15 cellular contexts compared by ENCODE assay signal in the genomic region with DNA sequence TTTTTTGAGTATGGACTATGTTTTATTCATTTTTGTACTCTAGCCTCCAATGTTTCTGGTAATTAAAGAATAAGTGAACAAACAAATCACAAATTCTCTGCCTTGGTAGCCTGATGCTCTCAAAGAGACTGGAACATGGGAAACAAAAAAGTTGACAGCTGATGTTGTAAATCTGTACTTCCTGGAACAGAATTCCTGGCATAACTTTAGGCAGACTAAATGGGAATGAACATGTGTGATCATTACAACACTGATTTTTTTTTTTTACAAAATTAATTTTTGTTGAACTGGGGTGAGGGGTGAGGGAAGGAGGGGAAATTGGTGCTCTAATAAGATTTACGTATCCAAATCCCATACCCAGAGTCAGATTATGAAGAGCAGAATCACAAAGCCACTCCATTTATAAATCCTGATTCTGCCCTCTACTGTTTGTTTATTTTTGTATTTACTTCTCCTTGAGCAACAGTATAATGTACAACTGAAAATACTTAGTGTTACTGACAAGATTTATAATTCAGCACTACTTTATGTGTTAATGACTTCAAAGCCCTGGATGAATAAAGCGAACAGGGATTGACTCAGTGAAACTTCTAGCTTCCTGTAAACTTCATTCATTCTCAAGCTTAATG.
DNase-seq lines count a peak whose midpoint lies in the region; ATAC-seq and TF ChIP-seq lines count a peak whose summit lies in the region.
"Had no signal": no experiment of that assay in that cellular context is flagged by ENCODE, and none has a peak within 500 bp of the region (broad histone marks: within the 10 kb centered on the region; RNA-seq: fewer than 3 reads in every experiment).

No MANE protein-coding gene starts in this region.

- no peak overlapping the region for H2AK5ac ChIP-seq in neuronal stem cell (ENCODE audit: low read depth, low read length)

- peaks cover 7 to 38% of the 10 kb centered on the region in 2 experiments for H3K4me1 ChIP-seq in SK-N-SH (ENCODE audit: control insufficient read depth in 1 of 2, insufficient read depth in 2 of 2, low read depth in 1 of 2, low read length in 1 of 2)
- peaks cover 19% of the 10 kb centered on the region for H3K4me1 ChIP-seq in fibroblast of lung (ENCODE audit: control insufficient read depth, extremely low read depth, insufficient read depth, low read length)
- H3K4me1 ChIP-seq in neuronal stem cell (ENCODE audit: control insufficient read depth in 2 of 2, insufficient read depth in 1 of 2, low read depth in 1 of 2, low read length in 2 of 2) = no peaks in the 10 kb centered on the region
- H3K4me1 ChIP-seq: stomach had no signal

- H3K9me2 ChIP-seq in SK-N-SH = no peaks in the 10 kb centered on the region

- no peaks in the 10 kb centered on the region for H3K9me3 Mint-ChIP-seq in progenitor cell of endocrine pancreas (ENCODE audit: low read depth)
- H3K9me3 Mint-ChIP-seq: activated CD8-positive, alpha-beta T cell treated with anti-CD3 and anti-CD28 coated beads for 36 hours; CD4-positive, alpha-beta T cell had no signal

- no peak overlapping the region for H2BK12ac ChIP-seq in neuronal stem cell (ENCODE audit: low read length)

- no peak overlapping the region for H4K91ac ChIP-seq in neuronal stem cell (ENCODE audit: low read depth, low read length, poor library complexity)

- H3K4me1 Mint-ChIP-seq in progenitor cell of endocrine pancreas (ENCODE audit: low read depth) = peaks cover 6% of the 10 kb centered on the region

- no peaks in the 10 kb centered on the region for H3K36me3 Mint-ChIP-seq in progenitor cell of endocrine pancreas (ENCODE audit: insufficient read depth)

- H3K14ac ChIP-seq in neuronal stem cell (ENCODE audit: low read length) = no peak overlapping the region

- no peaks in the 10 kb centered on the region for H3K27me3 Mint-ChIP-seq in progenitor cell of endocrine pancreas

- H3K79me2 ChIP-seq in SK-N-SH (ENCODE audit: insufficient read depth) (peaks cover 71% of the 10 kb centered on the region), fibroblast of lung (ENCODE audit: control insufficient read depth, insufficient read depth, low read length) (no peaks in the 10 kb centered on the region)

- H2BK120ac ChIP-seq in neuronal stem cell (ENCODE audit: low read depth, low read length) = no peak overlapping the region

- DNase-seq in GM04504 (ENCODE audit: low read depth) (peak; percentile 36), SK-N-SH (no peak), fibroblast of lung (ENCODE audit: low read depth in 2 of 2) (peak; percentile 47 to 69), progenitor cell of endocrine pancreas (ENCODE audit: low spot score, unreplicated experiment) (no peak), neuronal stem cell (ENCODE audit: low spot score) (no peak)
- DNase-seq: activated CD8-positive, alpha-beta T cell treated with anti-CD3 and anti-CD28 coated beads for 36 hours; activated effector memory CD4-positive, alpha-beta T cell treated with Interleukin-2 at 50 U/mL for 16 hours; CD4-positive, alpha-beta T cell; NCI-H1105; right cardiac atrium; stomach had no signal

- 0 out of 2 replicates have a peak overlapping the region, but pooled peaks have one; percentile 11 for H3K9ac ChIP-seq in SK-N-SH
- H3K9ac ChIP-seq in fibroblast of lung (ENCODE audit: insufficient read depth, low read length) = no peak overlapping the region
- H3K9ac ChIP-seq in neuronal stem cell (ENCODE audit: low read depth, low read length, poor library complexity) = no peak overlapping the region

- no peak overlapping the region for H3K18ac ChIP-seq in neuronal stem cell (ENCODE audit: low read length)

- H4K20me1 ChIP-seq in SK-N-SH (ENCODE audit: insufficient read depth) (no peaks in the 10 kb centered on the region), fibroblast of lung (ENCODE audit: control insufficient read depth, extremely low read depth, insufficient read depth, low read length) (no peaks in the 10 kb centered on the region)

- H3K79me1 ChIP-seq in neuronal stem cell (ENCODE audit: low read depth, low read length) = no peaks in the 10 kb centered on the region

- no peak for TF ChIP-seq EP300 in SK-N-SH (IDR thresholded peaks at IDR 0.05; ENCODE audit: borderline replicate concordance in 1 of 2, low read depth in 1 of 2, low read length in 1 of 2)

- H3K4me3 Mint-ChIP-seq in progenitor cell of endocrine pancreas (ENCODE audit: low read depth) = no peak overlapping the region
- H3K4me3 Mint-ChIP-seq: activated CD8-positive, alpha-beta T cell treated with anti-CD3 and anti-CD28 coated beads for 36 hours; CD4-positive, alpha-beta T cell had no signal

- H3F3A ChIP-seq in SK-N-SH (replicated peaks; ENCODE audit: insufficient read depth) = peaks cover 24% of the 10 kb centered on the region

- no peaks in the 10 kb centered on the region for H3K27me3 ChIP-seq in SK-N-SH (ENCODE audit: insufficient read depth)
- no peaks in the 10 kb centered on the region for H3K27me3 ChIP-seq in fibroblast of lung (ENCODE audit: control insufficient read depth, insufficient read depth, low read length)
- H3K27me3 ChIP-seq in neuronal stem cell (ENCODE audit: control insufficient read depth in 3 of 3, insufficient read depth in 3 of 3, low read depth in 1 of 3, low read length in 3 of 3) = peaks cover 0 to 4% (median 0%) of the 10 kb centered on the region in 3 experiments
- H3K27me3 ChIP-seq: cardiac muscle cell, stomach had no signal

- H3K27ac ChIP-seq in SK-N-SH (ENCODE audit: low read depth in 2 of 2, low read length in 1 of 2) (peak overlapping the region in 1 of 2 experiments; percentile 50; a peak in 2 of 4 replicates), fibroblast of lung (ENCODE audit: insufficient read depth, low read length) (peak overlapping the region; percentile 29), neuronal stem cell (replicated peaks; ENCODE audit: low read length) (no peak overlapping the region)
- H3K27ac ChIP-seq: cardiac muscle cell, stomach had no signal

- H3K4me3 ChIP-seq in SK-N-SH (ENCODE audit: low read depth in 2 of 2, low read length in 1 of 2) (no peak overlapping the region), fibroblast of lung (replicated peaks in 1 of 4; ENCODE audit: control extremely low read depth in 1 of 4, insufficient read depth in 1 of 4, low read depth in 3 of 4, low read length in 4 of 4) (no peak overlapping the region), neuronal stem cell (ENCODE audit: low read length in 2 of 2) (no peak overlapping the region)
- H3K4me3 ChIP-seq: cardiac muscle cell, stomach had no signal

- no peak overlapping the region for H3K4ac ChIP-seq in neuronal stem cell (ENCODE audit: low read length)

- H2AFZ ChIP-seq in SK-N-SH (ENCODE audit: low read depth) (no peak overlapping the region), fibroblast of lung (ENCODE audit: low read length) (no peak overlapping the region), neuronal stem cell (ENCODE audit: low read length) (no peak overlapping the region)

- no peak overlapping the region for H2BK15ac ChIP-seq in neuronal stem cell (ENCODE audit: low read length)

- CTCF ChIA-PET in SK-N-SH (lab: Yijun Ruan, JAX) = interaction anchor here (0.8 to 1.3 kb wide), 4 partner anchors 17 to 126 kb away, joined by 3 to 4 read pairs (median 4); no protein-coding TSS in a partner anchor

- 94% methylated on average over 2 of the region's 2 CpGs for WGBS in SK-N-SH (ENCODE audit: low lambda C conversion rate)
- no CpG with 5 or more reads among the region's 2 CpGs for WGBS in neuronal stem cell (ENCODE audit: extremely low coverage in 2 of 2, insufficient read length in 2 of 2, insufficient replicate concordance in 1 of 2), 2 donors

- H3K36me3 ChIP-seq in SK-N-SH (replicated peaks in 1 of 2; ENCODE audit: control insufficient read depth in 1 of 2, insufficient read depth in 2 of 2, low read length in 1 of 2) = no peaks in the 10 kb centered on the region
- H3K36me3 ChIP-seq in fibroblast of lung (ENCODE audit: control insufficient read depth, insufficient read depth, low read length) = no peaks in the 10 kb centered on the region
- H3K36me3 ChIP-seq in neuronal stem cell (replicated peaks in 1 of 2; ENCODE audit: control insufficient read depth in 2 of 2, insufficient read depth in 2 of 2, low read length in 2 of 2) = no peaks in the 10 kb centered on the region
- H3K36me3 ChIP-seq: cardiac muscle cell, stomach had no signal

- H3K4me2 ChIP-seq in SK-N-SH (no peak overlapping the region), fibroblast of lung (ENCODE audit: extremely low read depth, insufficient read depth, low read length) (peak overlapping the region; percentile 29), neuronal stem cell (ENCODE audit: insufficient read depth, low read length, poor library complexity, severe bottlenecking) (no peak overlapping the region)

- no peak for TF ChIP-seq CTCF in SK-N-SH (IDR thresholded peaks at IDR 0.05)
- no peak for TF ChIP-seq CTCF in fibroblast of lung (conservative IDR thresholded peaks at IDR 0.05 in 1 of 2, IDR thresholded peaks at IDR 0.05 in 1 of 2; ENCODE audit: low read depth in 1 of 2, low read length in 2 of 2)
- no peak for TF ChIP-seq CTCF in progenitor cell of endocrine pancreas (IDR thresholded peaks at IDR 0.05; ENCODE audit: unreplicated experiment)

- peak overlapping the region; percentile 14 for H3K27ac Mint-ChIP-seq in progenitor cell of endocrine pancreas
- H3K27ac Mint-ChIP-seq: activated CD8-positive, alpha-beta T cell treated with anti-CD3 and anti-CD28 coated beads for 36 hours; CD4-positive, alpha-beta T cell had no signal

- H3K9me3 ChIP-seq in SK-N-SH (no peaks in the 10 kb centered on the region), fibroblast of lung (ENCODE audit: control insufficient read depth, insufficient read depth, low read depth, low read length) (no peaks in the 10 kb centered on the region), neuronal stem cell (replicated peaks in 1 of 2; ENCODE audit: control insufficient read depth in 2 of 2, insufficient read depth in 1 of 2, low read depth in 1 of 2, low read length in 2 of 2) (no peaks in the 10 kb centered on the region)
- H3K9me3 ChIP-seq: stomach had no signal

- no peak overlapping the region for H4K8ac ChIP-seq in neuronal stem cell (ENCODE audit: low read depth, low read length)

- POLR2A ChIA-PET in SK-N-SH (lab: Yijun Ruan, JAX) = no interaction called here

- ATAC-seq in GM18907 (IDR thresholded peaks at IDR 0.05; ENCODE audit: unreplicated experiment) = no peak
- ATAC-seq in GM18502 (IDR thresholded peaks at IDR 0.05; ENCODE audit: poor library complexity, unreplicated experiment) = no peak
- ATAC-seq: activated CD8-positive, alpha-beta T cell treated with anti-CD3 and anti-CD28 coated beads for 36 hours; Panc1 had no signal

- H2BK5ac ChIP-seq in neuronal stem cell (ENCODE audit: low read length) = no peak overlapping the region

- TF ChIP-seq RAD21 in SK-N-SH (IDR thresholded peaks at IDR 0.05; ENCODE audit: low read length) = no peak

- no peak overlapping the region for H3K23ac ChIP-seq in neuronal stem cell (ENCODE audit: low read depth, low read length, poor library complexity)

Comparison
In these comparisons a context has a peak if more than half of its experiments do, and no peak if none do; other contexts are left out.
1. DNase-seq: peak in GM04504 (single experiment) and fibroblast of lung (2 of 2); none in SK-N-SH (single experiment), progenitor cell of endocrine pancreas (single experiment) and neuronal stem cell (single experiment).